8 cellular contexts compared by ENCODE assay signal in the genomic region with DNA sequence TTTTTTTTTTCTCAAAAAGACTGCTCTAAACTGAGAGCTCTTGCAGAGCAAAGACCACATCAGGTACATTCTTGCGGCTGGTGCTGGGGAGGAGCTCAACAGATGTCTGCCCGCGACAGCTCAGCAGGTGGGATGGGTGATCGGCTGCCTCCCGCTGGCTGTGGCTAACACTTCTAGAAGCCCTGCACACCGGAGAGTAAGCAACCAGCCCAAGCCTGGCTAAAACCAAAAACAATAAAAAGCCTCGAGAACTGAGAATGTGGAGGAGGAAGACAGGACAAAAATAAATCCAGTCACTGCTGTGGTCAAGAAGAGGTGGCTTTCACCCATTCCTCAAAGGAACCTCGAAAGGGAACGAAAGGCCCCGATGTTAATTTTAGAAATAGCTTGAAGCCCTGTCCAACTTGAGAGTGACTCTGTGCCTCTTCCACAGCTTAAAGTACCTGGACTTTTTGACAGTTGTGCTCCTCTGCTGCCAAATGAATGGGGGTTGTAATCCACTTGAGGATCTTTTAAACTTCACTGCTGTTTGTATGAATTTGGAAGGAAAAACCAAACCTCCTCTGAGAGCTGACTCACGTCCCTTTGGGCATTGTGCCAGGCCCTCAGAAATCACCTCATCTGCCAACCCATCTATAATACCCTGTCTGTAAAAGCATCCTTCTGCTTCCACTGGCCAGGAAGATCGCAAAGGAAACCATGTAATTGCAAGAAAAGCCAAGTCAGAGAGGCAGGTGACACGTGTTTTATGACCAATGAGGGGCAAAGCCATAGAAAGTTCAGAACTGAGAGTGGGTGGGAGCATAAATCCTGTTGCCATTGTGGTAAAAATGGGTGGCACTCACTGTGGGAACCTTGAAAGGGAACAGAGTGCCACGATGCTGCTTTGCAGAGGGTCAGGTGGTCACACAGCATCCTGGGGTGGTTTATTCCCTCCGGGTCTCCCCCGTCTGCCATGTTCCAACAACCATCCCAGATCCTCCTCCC.
DNase-seq lines count a peak whose midpoint lies in the region; ATAC-seq and TF ChIP-seq lines count a peak whose summit lies in the region.

No MANE protein-coding gene starts in this region.

- TF ChIP-seq CTCF in RWPE2 (IDR thresholded peaks at IDR 0.05; ENCODE audit: poor library complexity, severe bottlenecking) (no peak), psoas muscle (IDR thresholded peaks at IDR 0.05) (no peak), glutamatergic neuron (IDR thresholded peaks at IDR 0.05; ENCODE audit: partially characterized antibody, unreplicated experiment) (no peak)

- H3K9ac ChIP-seq in BLaER1, result no peak overlapping the region

- no peak overlapping the region for H3K27ac Mint-ChIP-seq in glutamatergic neuron (ENCODE audit: unreplicated experiment)

- in situ Hi-C loops in G401 (cut with HindIII; ENCODE audit: low sequenced_read_pairs), result no loop called here

- H3K27me3 Mint-ChIP-seq in glutamatergic neuron (ENCODE audit: unreplicated experiment), result no peaks in the 10 kb centered on the region

- H3K4me3 ChIP-seq in BLaER1 (no peak overlapping the region), RWPE2 (ENCODE audit: severe bottlenecking) (no peak overlapping the region), psoas muscle (no peak overlapping the region)

- H3K9me3 Mint-ChIP-seq in glutamatergic neuron (ENCODE audit: unreplicated experiment), result no peaks in the 10 kb centered on the region

- H4K20me1 ChIP-seq in BLaER1, result no peaks in the 10 kb centered on the region

- H3K4me1 ChIP-seq in BLaER1 (peaks cover 28% of the 10 kb centered on the region), RWPE2 (ENCODE audit: insufficient read depth, poor library complexity, severe bottlenecking) (peaks cover 5% of the 10 kb centered on the region), psoas muscle (peaks cover 13% of the 10 kb centered on the region)

- peak overlapping the region; percentile 53 for H3K4me2 ChIP-seq in BLaER1

- H3K36me3 ChIP-seq in BLaER1 (no peaks in the 10 kb centered on the region), RWPE2 (ENCODE audit: low read depth) (no peaks in the 10 kb centered on the region), psoas muscle (ENCODE audit: insufficient read depth in 1 of 2, low read depth in 1 of 2) (peaks cover 0 to 5% of the 10 kb centered on the region in 2 donors)

- ATAC-seq in GM19324 (IDR thresholded peaks at IDR 0.05; ENCODE audit: low FRiP score, unreplicated experiment), result peak; percentile 75
- ATAC-seq in HG03442 (IDR thresholded peaks at IDR 0.05; ENCODE audit: unreplicated experiment), result peak; percentile 84
- peak; percentile 60 for ATAC-seq in RWPE2 (ENCODE audit: low read depth)
- ATAC-seq in psoas muscle, result peak; percentile 34 to 71 (median 53)

- intact Hi-C loops in psoas muscle (cut with DNase I), result no loop called here

- H3K27me3 ChIP-seq in BLaER1 (no peaks in the 10 kb centered on the region), RWPE2 (ENCODE audit: insufficient read depth, poor library complexity, severe bottlenecking) (peaks cover 5% of the 10 kb centered on the region), psoas muscle (ENCODE audit: insufficient read depth in 3 of 3, low read length in 2 of 3) (no peaks in the 10 kb centered on the region)

- H3K27ac ChIP-seq in BLaER1, result no peak overlapping the region
- no peak overlapping the region for H3K27ac ChIP-seq in RWPE2 (ENCODE audit: poor library complexity, severe bottlenecking)
- peak overlapping the region; percentile 23 for H3K27ac ChIP-seq in psoas muscle

- no peak overlapping the region for H3K4me3 Mint-ChIP-seq in glutamatergic neuron (ENCODE audit: unreplicated experiment)

- no peaks in the 10 kb centered on the region for H3K9me3 ChIP-seq in BLaER1
- no peaks in the 10 kb centered on the region for H3K9me3 ChIP-seq in RWPE2 (ENCODE audit: severe bottlenecking)
- H3K9me3 ChIP-seq in psoas muscle, result no peaks in the 10 kb centered on the region

- no peak for DNase-seq in RWPE2 (ENCODE audit: low spot score)
- DNase-seq in activated naive CD4-positive, alpha-beta T cell treated with Interleukin-2 at 50 U/mL for 16 hours, result peak; percentile 74
- peak; percentile 34 to 60 for DNase-seq in psoas muscle
- no peak for DNase-seq in glutamatergic neuron
- DNase-seq in G401 (ENCODE audit: low spot score), result no peak

- WGBS in psoas muscle, 3 donors, result 27 to 43% (median 38%) methylated on average over 16 of the region's 16 CpGs

- peaks cover 8% of the 10 kb centered on the region for H3K4me1 Mint-ChIP-seq in glutamatergic neuron (ENCODE audit: low read depth, unreplicated experiment)

- H3K36me3 Mint-ChIP-seq in glutamatergic neuron (ENCODE audit: unreplicated experiment), result no peaks in the 10 kb centered on the region

Comparison
In these comparisons a context has a peak if more than half of its experiments do, and no peak if none do; other contexts are left out.
1. DNase-seq: peak in activated naive CD4-positive, alpha-beta T cell treated with Interleukin-2 at 50 U/mL for 16 hours (single experiment) and psoas muscle (2 of 2); none in RWPE2 (single experiment), glutamatergic neuron (single experiment) and G401 (single experiment).
2. Peak in every context shown above with its lines, with median percentiles within 50 percentile points of each other: ATAC-seq.